Comparison of ENCODE assay signal across 25 cellular contexts in the genomic region with DNA sequence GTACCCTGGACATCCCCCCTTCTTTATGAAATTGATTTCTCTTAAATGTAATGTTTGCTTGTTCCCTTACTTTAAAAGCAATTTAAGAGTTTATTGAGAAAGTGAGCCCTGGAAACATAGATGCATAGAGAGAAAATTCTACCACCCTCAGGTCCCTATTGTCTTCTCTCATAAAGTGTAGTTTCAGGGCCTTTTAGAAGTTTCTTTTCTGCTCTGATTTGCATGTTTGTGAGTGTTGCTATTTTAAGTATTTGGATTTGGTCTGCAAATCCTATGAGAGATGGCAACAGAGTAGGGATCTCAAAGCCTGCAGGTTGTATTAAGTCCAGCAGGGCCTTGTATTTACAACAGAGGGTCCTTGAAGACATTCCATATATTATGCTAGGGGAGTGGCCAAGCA. TPM values are rescaled to one million over a fixed set of nuclear protein-coding genes. Genes with fewer than 3 reads are reported as not detected.
"Had no signal": no experiment of that assay in that cellular context is flagged by ENCODE, and none has a peak within 500 bp of the region (broad histone marks: within the 10 kb centered on the region; RNA-seq: fewer than 3 reads in every experiment).

No MANE protein-coding gene starts in this region.

- H3K27ac Mint-ChIP-seq: activated B cell treated with CpG ODN at 0.5 μM for 24 hours; activated naive CD4-positive, alpha-beta T cell treated with anti-CD3 and anti-CD28 coated beads for 36 hours; mesothelial cell of epicardium; natural killer cell; progenitor cell of endocrine pancreas had no signal

- H3K27ac ChIP-seq: body of pancreas, cardiac muscle cell, epithelial cell of prostate, heart left ventricle, sigmoid colon, testis, uterus had no signal

- H3K4me3 ChIP-seq: body of pancreas, cardiac muscle cell, heart left ventricle, sigmoid colon, testis, uterus had no signal

- H3K27me3 Mint-ChIP-seq: activated B cell treated with CpG ODN at 0.5 μM for 24 hours, progenitor cell of endocrine pancreas had no signal

- H3K36me3 ChIP-seq: cardiac muscle cell, heart left ventricle, sigmoid colon, uterus had no signal

- H3K9me3 Mint-ChIP-seq: activated B cell treated with CpG ODN at 0.5 μM for 24 hours; activated naive CD4-positive, alpha-beta T cell treated with anti-CD3 and anti-CD28 coated beads for 36 hours; activated T-cell treated with anti-CD3 and anti-CD28 coated beads, Interleukin-2, amount 50 U/mL, for 4 hours; natural killer cell had no signal

- H3K36me3 Mint-ChIP-seq: mesothelial cell of epicardium, natural killer cell had no signal

- H3K4me3 Mint-ChIP-seq: activated B cell treated with CpG ODN at 0.5 μM for 24 hours; activated naive CD4-positive, alpha-beta T cell treated with anti-CD3 and anti-CD28 coated beads for 36 hours; activated T-cell treated with anti-CD3 and anti-CD28 coated beads, Interleukin-2, amount 50 U/mL, for 4 hours; mesothelial cell of epicardium; natural killer cell had no signal

- H3K4me1 ChIP-seq: body of pancreas, sigmoid colon, testis, uterus had no signal

- ATAC-seq: activated T-cell treated with anti-CD3 and anti-CD28 coated beads, Interleukin-2, amount 50 U/mL, for 4 hours; body of pancreas; heart left ventricle; left ventricle myocardium superior; natural killer cell had no signal

- H3K27me3 ChIP-seq: body of pancreas, cardiac muscle cell, sigmoid colon, testis, uterus had no signal

- DNase-seq: activated B cell treated with CpG ODN at 0.5 μM for 24 hours; activated CD4-positive, alpha-beta T cell treated with anti-CD3 and anti-CD28 coated beads for 4 hours; activated CD4-positive, alpha-beta T cell treated with anti-CD3 and anti-CD28 coated beads, Interleukin-2, amount 50 U/mL, for 48 hours; activated CD8-positive, alpha-beta memory T cell treated with anti-CD3 and anti-CD28 coated beads, Interleukin-2, amount 50 U/mL, for 48 hours; activated naive CD4-positive, alpha-beta T cell treated with anti-CD3 and anti-CD28 coated beads for 36 hours; activated T-cell treated with anti-CD3 and anti-CD28 coated beads, Interleukin-2, amount 50 U/mL, for 4 hours; body of pancreas; heart left ventricle; left ventricle myocardium superior; mammary epithelial cell; natural killer cell; retina; sigmoid colon; stimulated activated CD4-positive, alpha-beta T cell treated with anti-CD3 and anti-CD28 coated beads, Interleukin-2, amount 100 ng/mL, for 48 hours; stimulated activated naive CD4-positive, alpha-beta T cell; testis; uterus had no signal

- H3K9me3 ChIP-seq: body of pancreas, heart left ventricle, sigmoid colon, testis, uterus had no signal

RNA-seq across cellular contexts. Expression of gene IL37, which starts 22.6 kb away (rescaled TPM):
- total RNA-seq: activated B cell treated with CpG ODN at 0.5 μM for 24 hours; activated CD8-positive, alpha-beta memory T cell treated with anti-CD3 and anti-CD28 coated beads for 36 hours; activated naive CD4-positive, alpha-beta T cell treated with anti-CD3 and anti-CD28 coated beads for 36 hours; activated T-cell treated with anti-CD3 and anti-CD28 coated beads, Interleukin-2, amount 50 U/mL, for 4 hours; body of pancreas; cardiac muscle cell; cerebellum; fibroblast of villous mesenchyme; heart left ventricle; left ventricle myocardium superior; mammary epithelial cell; mesothelial cell of epicardium; natural killer cell; osteocyte; progenitor cell of endocrine pancreas; sigmoid colon; uterus had no signal

RNA-seq across cellular contexts. Expression of gene IL1B, which starts 51.8 kb away (rescaled TPM):
- total RNA-seq: activated CD8-positive, alpha-beta memory T cell treated with anti-CD3 and anti-CD28 coated beads for 36 hours; activated naive CD4-positive, alpha-beta T cell treated with anti-CD3 and anti-CD28 coated beads for 36 hours; cardiac muscle cell; osteocyte; progenitor cell of endocrine pancreas had no signal
